Comparison of ENCODE assay signal across 1 cellular context in the genomic region with DNA sequence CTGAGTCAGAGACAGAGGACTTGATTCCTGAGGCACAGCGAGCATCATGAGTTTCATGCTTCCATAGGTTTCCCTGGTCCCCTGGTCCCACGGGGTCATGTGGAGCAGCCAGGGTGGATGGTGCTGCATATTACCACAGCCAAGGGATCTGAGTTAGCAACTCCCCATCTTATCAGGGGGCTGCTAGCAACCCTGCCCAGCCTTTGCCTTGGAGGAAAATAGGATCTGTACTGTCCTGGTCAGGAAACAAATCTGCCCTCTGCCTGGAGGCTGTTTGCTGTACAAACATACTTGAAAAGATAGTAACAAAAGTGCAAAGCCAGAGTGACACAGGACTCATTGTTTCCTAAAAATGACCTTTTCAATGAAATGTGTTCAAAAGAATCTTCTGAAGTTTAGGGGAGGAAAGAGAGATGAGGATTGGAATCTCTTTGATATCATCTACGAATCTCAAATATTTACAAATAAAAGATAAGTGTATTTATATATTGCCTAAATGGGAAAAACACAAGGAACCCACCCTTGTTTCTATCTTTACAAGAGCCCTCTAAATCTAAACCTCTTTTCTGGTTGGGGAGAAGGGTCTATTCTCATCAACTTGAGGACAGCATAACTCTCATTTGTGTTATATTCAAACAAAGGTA.
A peak's percentile ranks its signal among the peaks of the same experiment; 100 is the strongest.
TF ChIP-seq lines count a peak whose summit lies in the region.

No MANE protein-coding gene starts in this region.

TF ChIP-seq in HepG2, 621 proteins besides CTCF, POLR2A, EP300 and RAD21 (continued from another document and continues in another):
- TF ChIP-seq NR2F6 (IDR thresholded peaks at IDR 0.05), result peak; percentile 93
- TF ChIP-seq NR2F6 (CRISPR knock-in tag; IDR thresholded peaks at IDR 0.05), result peak; percentile 92
- TF ChIP-seq TCF7L2 (IDR thresholded peaks at IDR 0.05; ENCODE audit: low read depth, low read length), result peak; percentile 85
- peak; percentile 97 for TF ChIP-seq SOX5 (CRISPR knock-in tag; IDR thresholded peaks at IDR 0.05; ENCODE audit: borderline replicate concordance)
- no peak for TF ChIP-seq MED8 (CRISPR knock-in tag; IDR thresholded peaks at IDR 0.05; ENCODE audit: insufficient replicate concordance)
- no peak for TF ChIP-seq NFE2 (CRISPR knock-in tag; IDR thresholded peaks at IDR 0.05)
- TF ChIP-seq KLF9 (CRISPR knock-in tag; IDR thresholded peaks at IDR 0.05; ENCODE audit: low read depth), result peak; percentile 93
- TF ChIP-seq GZF1 (CRISPR knock-in tag; IDR thresholded peaks at IDR 0.05), result no peak
- peak; percentile 55 for TF ChIP-seq THAP11 (CRISPR knock-in tag; IDR thresholded peaks at IDR 0.05)
- TF ChIP-seq ZNF549 (CRISPR knock-in tag; IDR thresholded peaks at IDR 0.05), result no peak
- TF ChIP-seq, protein P1, sequence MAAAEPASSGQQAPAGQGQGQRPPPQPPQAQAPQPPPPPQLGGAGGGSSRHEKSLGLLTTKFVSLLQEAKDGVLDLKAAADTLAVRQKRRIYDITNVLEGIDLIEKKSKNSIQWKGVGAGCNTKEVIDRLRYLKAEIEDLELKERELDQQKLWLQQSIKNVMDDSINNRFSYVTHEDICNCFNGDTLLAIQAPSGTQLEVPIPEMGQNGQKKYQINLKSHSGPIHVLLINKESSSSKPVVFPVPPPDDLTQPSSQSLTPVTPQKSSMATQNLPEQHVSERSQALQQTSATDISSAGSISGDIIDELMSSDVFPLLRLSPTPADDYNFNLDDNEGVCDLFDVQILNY (CRISPR knock-in tag; conservative IDR thresholded peaks at IDR 0.05), result no peak
- TF ChIP-seq BRD4 (CRISPR knock-in tag; IDR thresholded peaks at IDR 0.05), result no peak; the same call in 1 of the 2 replicates
- TF ChIP-seq, protein P2, sequence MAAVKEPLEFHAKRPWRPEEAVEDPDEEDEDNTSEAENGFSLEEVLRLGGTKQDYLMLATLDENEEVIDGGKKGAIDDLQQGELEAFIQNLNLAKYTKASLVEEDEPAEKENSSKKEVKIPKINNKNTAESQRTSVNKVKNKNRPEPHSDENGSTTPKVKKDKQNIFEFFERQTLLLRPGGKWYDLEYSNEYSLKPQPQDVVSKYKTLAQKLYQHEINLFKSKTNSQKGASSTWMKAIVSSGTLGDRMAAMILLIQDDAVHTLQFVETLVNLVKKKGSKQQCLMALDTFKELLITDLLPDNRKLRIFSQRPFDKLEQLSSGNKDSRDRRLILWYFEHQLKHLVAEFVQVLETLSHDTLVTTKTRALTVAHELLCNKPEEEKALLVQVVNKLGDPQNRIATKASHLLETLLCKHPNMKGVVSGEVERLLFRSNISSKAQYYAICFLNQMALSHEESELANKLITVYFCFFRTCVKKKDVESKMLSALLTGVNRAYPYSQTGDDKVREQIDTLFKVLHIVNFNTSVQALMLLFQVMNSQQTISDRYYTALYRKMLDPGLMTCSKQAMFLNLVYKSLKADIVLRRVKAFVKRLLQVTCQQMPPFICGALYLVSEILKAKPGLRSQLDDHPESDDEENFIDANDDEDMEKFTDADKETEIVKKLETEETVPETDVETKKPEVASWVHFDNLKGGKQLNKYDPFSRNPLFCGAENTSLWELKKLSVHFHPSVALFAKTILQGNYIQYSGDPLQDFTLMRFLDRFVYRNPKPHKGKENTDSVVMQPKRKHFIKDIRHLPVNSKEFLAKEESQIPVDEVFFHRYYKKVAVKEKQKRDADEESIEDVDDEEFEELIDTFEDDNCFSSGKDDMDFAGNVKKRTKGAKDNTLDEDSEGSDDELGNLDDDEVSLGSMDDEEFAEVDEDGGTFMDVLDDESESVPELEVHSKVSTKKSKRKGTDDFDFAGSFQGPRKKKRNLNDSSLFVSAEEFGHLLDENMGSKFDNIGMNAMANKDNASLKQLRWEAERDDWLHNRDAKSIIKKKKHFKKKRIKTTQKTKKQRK (IDR thresholded peaks at IDR 0.05; ENCODE audit: low read length), result no peak
- no peak for TF ChIP-seq SMYD3 (CRISPR knock-in tag; IDR thresholded peaks at IDR 0.05)
- TF ChIP-seq TSC22D2 (CRISPR knock-in tag; IDR thresholded peaks at IDR 0.05; ENCODE audit: borderline replicate concordance), result 0 out of 2 replicates have a peak, but pooled peaks have one; percentile 69
- TF ChIP-seq ZSCAN21 (CRISPR knock-in tag; IDR thresholded peaks at IDR 0.05; ENCODE audit: borderline replicate concordance), result no peak
- TF ChIP-seq, protein P3, sequence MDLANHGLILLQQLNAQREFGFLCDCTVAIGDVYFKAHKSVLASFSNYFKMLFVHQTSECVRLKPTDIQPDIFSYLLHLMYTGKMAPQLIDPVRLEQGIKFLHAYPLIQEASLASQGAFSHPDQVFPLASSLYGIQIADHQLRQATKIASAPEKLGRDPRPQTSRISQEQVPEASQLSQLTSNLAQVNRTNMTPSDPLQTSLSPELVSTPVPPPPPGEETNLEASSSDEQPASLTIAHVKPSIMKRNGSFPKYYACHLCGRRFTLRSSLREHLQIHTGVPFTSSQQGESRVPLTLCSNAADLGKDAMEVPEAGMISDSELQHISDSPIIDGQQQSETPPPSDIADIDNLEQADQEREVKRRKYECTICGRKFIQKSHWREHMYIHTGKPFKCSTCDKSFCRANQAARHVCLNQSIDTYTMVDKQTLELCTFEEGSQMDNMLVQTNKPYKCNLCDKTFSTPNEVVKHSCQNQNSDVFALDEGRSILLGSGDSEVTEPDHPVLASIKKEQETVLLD (CRISPR knock-in tag; IDR thresholded peaks at IDR 0.05; ENCODE audit: low read depth), result no peak
- TF ChIP-seq MATR3 (CRISPR knock-in tag; IDR thresholded peaks at IDR 0.05), result no peak
- no peak for TF ChIP-seq GABPA (IDR thresholded peaks at IDR 0.05; ENCODE audit: low read depth, low read length)
- TF ChIP-seq GABPA (CRISPR knock-in tag; IDR thresholded peaks at IDR 0.05; ENCODE audit: low read depth), result no peak
- TF ChIP-seq, protein P4, sequence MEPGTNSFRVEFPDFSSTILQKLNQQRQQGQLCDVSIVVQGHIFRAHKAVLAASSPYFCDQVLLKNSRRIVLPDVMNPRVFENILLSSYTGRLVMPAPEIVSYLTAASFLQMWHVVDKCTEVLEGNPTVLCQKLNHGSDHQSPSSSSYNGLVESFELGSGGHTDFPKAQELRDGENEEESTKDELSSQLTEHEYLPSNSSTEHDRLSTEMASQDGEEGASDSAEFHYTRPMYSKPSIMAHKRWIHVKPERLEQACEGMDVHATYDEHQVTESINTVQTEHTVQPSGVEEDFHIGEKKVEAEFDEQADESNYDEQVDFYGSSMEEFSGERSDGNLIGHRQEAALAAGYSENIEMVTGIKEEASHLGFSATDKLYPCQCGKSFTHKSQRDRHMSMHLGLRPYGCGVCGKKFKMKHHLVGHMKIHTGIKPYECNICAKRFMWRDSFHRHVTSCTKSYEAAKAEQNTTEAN (CRISPR knock-in tag; conservative IDR thresholded peaks at IDR 0.05), result peak; percentile 69; the same call in 1 of the 2 replicates
- no peak for TF ChIP-seq KLF15 (CRISPR knock-in tag; IDR thresholded peaks at IDR 0.05; ENCODE audit: borderline replicate concordance)
- peak; percentile 83; the same call in 1 of the 2 replicates for TF ChIP-seq LCORL (IDR thresholded peaks at IDR 0.05)
- peak; percentile 85 for TF ChIP-seq LCORL (CRISPR knock-in tag; IDR thresholded peaks at IDR 0.05)
- no peak for TF ChIP-seq KAT7 (CRISPR knock-in tag; IDR thresholded peaks at IDR 0.05; ENCODE audit: borderline replicate concordance)
- TF ChIP-seq ADNP (CRISPR knock-in tag; IDR thresholded peaks at IDR 0.05), result no peak
- no peak for TF ChIP-seq RBFOX2 (IDR thresholded peaks at IDR 0.05; ENCODE audit: low read depth, low read length)
- TF ChIP-seq, protein P5, sequence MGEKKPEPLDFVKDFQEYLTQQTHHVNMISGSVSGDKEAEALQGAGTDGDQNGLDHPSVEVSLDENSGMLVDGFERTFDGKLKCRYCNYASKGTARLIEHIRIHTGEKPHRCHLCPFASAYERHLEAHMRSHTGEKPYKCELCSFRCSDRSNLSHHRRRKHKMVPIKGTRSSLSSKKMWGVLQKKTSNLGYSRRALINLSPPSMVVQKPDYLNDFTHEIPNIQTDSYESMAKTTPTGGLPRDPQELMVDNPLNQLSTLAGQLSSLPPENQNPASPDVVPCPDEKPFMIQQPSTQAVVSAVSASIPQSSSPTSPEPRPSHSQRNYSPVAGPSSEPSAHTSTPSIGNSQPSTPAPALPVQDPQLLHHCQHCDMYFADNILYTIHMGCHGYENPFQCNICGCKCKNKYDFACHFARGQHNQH (CRISPR knock-in tag; IDR thresholded peaks at IDR 0.05), result peak; percentile 71
- TF ChIP-seq CCAR2 (optimal IDR thresholded peaks at IDR 0.05; ENCODE audit: low read depth, low read length), result no peak
- no peak for TF ChIP-seq CEBPB (IDR thresholded peaks at IDR 0.05; ENCODE audit: borderline replicate concordance, low read depth, low read length)
- TF ChIP-seq RORA (CRISPR knock-in tag; IDR thresholded peaks at IDR 0.05), result no peak
- peak; percentile 98 for TF ChIP-seq ZMYM4 (CRISPR knock-in tag; IDR thresholded peaks at IDR 0.05)
- TF ChIP-seq ZNF274 (CRISPR knock-in tag; IDR thresholded peaks at IDR 0.05), result no peak
- TF ChIP-seq SALL1 (CRISPR knock-in tag; IDR thresholded peaks at IDR 0.05), result peak; percentile 98
- TF ChIP-seq HOXA3 (CRISPR knock-in tag; IDR thresholded peaks at IDR 0.05), result peak; percentile 64; the same call in 1 of the 2 replicates
- TF ChIP-seq ZNF136 (CRISPR knock-in tag; IDR thresholded peaks at IDR 0.05; ENCODE audit: low read depth), result peak; percentile 36; the same call in 1 of the 2 replicates
- TF ChIP-seq, protein P6, sequence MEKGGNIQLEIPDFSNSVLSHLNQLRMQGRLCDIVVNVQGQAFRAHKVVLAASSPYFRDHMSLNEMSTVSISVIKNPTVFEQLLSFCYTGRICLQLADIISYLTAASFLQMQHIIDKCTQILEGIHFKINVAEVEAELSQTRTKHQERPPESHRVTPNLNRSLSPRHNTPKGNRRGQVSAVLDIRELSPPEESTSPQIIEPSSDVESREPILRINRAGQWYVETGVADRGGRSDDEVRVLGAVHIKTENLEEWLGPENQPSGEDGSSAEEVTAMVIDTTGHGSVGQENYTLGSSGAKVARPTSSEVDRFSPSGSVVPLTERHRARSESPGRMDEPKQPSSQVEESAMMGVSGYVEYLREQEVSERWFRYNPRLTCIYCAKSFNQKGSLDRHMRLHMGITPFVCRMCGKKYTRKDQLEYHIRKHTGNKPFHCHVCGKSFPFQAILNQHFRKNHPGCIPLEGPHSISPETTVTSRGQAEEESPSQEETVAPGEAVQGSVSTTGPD (CRISPR knock-in tag; IDR thresholded peaks at IDR 0.05), result no peak
- TF ChIP-seq, protein P7, sequence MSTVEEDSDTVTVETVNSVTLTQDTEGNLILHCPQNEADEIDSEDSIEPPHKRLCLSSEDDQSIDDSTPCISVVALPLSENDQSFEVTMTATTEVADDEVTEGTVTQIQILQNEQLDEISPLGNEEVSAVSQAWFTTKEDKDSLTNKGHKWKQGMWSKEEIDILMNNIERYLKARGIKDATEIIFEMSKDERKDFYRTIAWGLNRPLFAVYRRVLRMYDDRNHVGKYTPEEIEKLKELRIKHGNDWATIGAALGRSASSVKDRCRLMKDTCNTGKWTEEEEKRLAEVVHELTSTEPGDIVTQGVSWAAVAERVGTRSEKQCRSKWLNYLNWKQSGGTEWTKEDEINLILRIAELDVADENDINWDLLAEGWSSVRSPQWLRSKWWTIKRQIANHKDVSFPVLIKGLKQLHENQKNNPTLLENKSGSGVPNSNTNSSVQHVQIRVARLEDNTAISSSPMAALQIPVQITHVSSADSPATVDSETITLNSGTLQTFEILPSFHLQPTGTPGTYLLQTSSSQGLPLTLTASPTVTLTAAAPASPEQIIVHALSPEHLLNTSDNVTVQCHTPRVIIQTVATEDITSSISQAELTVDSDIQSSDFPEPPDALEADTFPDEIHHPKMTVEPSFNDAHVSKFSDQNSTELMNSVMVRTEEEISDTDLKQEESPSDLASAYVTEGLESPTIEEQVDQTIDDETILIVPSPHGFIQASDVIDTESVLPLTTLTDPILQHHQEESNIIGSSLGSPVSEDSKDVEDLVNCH (CRISPR knock-in tag; IDR thresholded peaks at IDR 0.05), result no peak
- TF ChIP-seq ZNF703 (CRISPR knock-in tag; IDR thresholded peaks at IDR 0.05; ENCODE audit: borderline replicate concordance), result peak; percentile 79; the same call in 1 of the 2 replicates
- TF ChIP-seq, protein P8, sequence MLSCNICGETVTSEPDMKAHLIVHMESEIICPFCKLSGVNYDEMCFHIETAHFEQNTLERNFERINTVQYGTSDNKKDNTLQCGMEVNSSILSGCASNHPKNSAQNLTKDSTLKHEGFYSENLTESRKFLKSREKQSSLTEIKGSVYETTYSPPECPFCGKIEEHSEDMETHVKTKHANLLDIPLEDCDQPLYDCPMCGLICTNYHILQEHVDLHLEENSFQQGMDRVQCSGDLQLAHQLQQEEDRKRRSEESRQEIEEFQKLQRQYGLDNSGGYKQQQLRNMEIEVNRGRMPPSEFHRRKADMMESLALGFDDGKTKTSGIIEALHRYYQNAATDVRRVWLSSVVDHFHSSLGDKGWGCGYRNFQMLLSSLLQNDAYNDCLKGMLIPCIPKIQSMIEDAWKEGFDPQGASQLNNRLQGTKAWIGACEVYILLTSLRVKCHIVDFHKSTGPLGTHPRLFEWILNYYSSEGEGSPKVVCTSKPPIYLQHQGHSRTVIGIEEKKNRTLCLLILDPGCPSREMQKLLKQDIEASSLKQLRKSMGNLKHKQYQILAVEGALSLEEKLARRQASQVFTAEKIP (CRISPR knock-in tag; IDR thresholded peaks at IDR 0.05; ENCODE audit: borderline replicate concordance), result no peak
- TF ChIP-seq, protein P9, sequence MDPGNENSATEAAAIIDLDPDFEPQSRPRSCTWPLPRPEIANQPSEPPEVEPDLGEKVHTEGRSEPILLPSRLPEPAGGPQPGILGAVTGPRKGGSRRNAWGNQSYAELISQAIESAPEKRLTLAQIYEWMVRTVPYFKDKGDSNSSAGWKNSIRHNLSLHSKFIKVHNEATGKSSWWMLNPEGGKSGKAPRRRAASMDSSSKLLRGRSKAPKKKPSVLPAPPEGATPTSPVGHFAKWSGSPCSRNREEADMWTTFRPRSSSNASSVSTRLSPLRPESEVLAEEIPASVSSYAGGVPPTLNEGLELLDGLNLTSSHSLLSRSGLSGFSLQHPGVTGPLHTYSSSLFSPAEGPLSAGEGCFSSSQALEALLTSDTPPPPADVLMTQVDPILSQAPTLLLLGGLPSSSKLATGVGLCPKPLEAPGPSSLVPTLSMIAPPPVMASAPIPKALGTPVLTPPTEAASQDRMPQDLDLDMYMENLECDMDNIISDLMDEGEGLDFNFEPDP (CRISPR knock-in tag; conservative IDR thresholded peaks at IDR 0.05), result no peak
- no peak for TF ChIP-seq MTF2 (CRISPR knock-in tag; IDR thresholded peaks at IDR 0.05; ENCODE audit: borderline replicate concordance)
- peak; percentile 78; the same call in 1 of the 2 replicates for TF ChIP-seq ZNF878 (CRISPR knock-in tag; IDR thresholded peaks at IDR 0.05)
- TF ChIP-seq, protein P10, sequence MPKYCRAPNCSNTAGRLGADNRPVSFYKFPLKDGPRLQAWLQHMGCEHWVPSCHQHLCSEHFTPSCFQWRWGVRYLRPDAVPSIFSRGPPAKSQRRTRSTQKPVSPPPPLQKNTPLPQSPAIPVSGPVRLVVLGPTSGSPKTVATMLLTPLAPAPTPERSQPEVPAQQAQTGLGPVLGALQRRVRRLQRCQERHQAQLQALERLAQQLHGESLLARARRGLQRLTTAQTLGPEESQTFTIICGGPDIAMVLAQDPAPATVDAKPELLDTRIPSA (CRISPR knock-in tag; IDR thresholded peaks at IDR 0.05; ENCODE audit: borderline replicate concordance), result no peak
- peak; percentile 43 for TF ChIP-seq ELF1 (CRISPR knock-in tag; IDR thresholded peaks at IDR 0.05)
- no peak for TF ChIP-seq THYN1 (CRISPR knock-in tag; IDR thresholded peaks at IDR 0.05; ENCODE audit: borderline replicate concordance, low read depth)
- TF ChIP-seq STAG1 (CRISPR knock-in tag; IDR thresholded peaks at IDR 0.05), result peak; percentile 44
- TF ChIP-seq FOXO1 (CRISPR knock-in tag; IDR thresholded peaks at IDR 0.05), result peak; percentile 94
